In the genomic region with DNA sequence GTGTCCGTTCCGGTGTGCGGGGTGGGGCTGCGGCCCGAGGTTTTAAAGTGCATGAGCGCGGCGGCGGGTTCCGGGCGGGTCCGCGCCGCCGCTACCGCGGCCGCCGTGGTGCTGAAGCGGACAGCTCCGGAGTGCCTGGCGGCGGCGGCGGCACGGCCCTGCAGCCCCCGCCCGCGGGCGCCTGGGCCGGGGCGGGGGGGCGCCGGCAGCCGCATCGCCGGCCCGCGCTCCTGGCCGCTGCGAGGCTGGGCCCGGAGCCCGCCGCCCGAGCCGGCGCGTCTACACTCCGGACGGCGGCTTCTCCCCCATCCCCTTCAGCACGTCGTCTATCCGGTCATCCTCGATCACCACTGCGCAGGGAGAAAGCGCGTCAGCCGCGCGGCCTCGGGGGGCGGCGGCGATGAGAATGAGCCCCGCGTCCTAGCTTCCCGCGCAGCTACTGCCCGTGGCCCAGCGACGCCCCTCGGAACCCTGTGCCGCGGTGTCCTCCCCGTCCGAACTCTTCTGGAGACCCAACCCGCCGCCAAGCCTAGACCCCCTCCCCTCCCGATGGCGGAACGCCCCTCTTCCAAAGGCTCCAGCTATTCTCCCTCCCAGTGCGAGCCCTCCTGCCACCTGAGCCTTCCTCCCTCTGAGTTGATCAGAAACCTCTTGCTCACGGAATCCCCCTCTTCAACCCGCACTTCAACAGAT, we compare ENCODE assay signal across 1 cellular context.
TF ChIP-seq lines count a peak whose summit lies in the region.

No MANE protein-coding gene starts in this region.

TF ChIP-seq in HepG2, 621 proteins besides CTCF, POLR2A, EP300 and RAD21 (continues in another document):
- TF ChIP-seq, protein P1, sequence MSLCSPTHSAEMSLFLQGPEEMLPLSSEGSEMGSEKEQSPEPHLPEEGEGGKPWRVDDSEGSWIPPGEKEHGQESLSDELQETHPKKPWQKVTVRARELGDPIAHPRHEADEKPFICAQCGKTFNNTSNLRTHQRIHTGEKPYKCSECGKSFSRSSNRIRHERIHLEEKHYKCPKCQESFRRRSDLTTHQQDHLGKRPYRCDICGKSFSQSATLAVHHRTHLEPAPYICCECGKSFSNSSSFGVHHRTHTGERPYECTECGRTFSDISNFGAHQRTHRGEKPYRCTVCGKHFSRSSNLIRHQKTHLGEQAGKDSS (CRISPR knock-in tag; IDR thresholded peaks at IDR 0.05; ENCODE audit: borderline replicate concordance, low read depth): no peak
- no peak for TF ChIP-seq ZNF841 (CRISPR knock-in tag; IDR thresholded peaks at IDR 0.05; ENCODE audit: borderline replicate concordance)
- no peak for TF ChIP-seq ZNF7 (CRISPR knock-in tag; IDR thresholded peaks at IDR 0.05)
- TF ChIP-seq HDAC6 (IDR thresholded peaks at IDR 0.05; ENCODE audit: low read depth, low read length): no peak
- no peak for TF ChIP-seq TCF7L2 (IDR thresholded peaks at IDR 0.05; ENCODE audit: low read depth, low read length)
- no peak for TF ChIP-seq GABPB1 (CRISPR knock-in tag; IDR thresholded peaks at IDR 0.05)
- TF ChIP-seq ZNF337 (CRISPR knock-in tag; IDR thresholded peaks at IDR 0.05; ENCODE audit: borderline replicate concordance, low read depth): no peak
- TF ChIP-seq ZIK1 (CRISPR knock-in tag; IDR thresholded peaks at IDR 0.05; ENCODE audit: borderline replicate concordance, low read depth): no peak
- TF ChIP-seq, protein P2, sequence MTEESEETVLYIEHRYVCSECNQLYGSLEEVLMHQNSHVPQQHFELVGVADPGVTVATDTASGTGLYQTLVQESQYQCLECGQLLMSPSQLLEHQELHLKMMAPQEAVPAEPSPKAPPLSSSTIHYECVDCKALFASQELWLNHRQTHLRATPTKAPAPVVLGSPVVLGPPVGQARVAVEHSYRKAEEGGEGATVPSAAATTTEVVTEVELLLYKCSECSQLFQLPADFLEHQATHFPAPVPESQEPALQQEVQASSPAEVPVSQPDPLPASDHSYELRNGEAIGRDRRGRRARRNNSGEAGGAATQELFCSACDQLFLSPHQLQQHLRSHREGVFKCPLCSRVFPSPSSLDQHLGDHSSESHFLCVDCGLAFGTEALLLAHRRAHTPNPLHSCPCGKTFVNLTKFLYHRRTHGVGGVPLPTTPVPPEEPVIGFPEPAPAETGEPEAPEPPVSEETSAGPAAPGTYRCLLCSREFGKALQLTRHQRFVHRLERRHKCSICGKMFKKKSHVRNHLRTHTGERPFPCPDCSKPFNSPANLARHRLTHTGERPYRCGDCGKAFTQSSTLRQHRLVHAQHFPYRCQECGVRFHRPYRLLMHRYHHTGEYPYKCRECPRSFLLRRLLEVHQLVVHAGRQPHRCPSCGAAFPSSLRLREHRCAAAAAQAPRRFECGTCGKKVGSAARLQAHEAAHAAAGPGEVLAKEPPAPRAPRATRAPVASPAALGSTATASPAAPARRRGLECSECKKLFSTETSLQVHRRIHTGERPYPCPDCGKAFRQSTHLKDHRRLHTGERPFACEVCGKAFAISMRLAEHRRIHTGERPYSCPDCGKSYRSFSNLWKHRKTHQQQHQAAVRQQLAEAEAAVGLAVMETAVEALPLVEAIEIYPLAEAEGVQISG (CRISPR knock-in tag; IDR thresholded peaks at IDR 0.05): 0 out of 2 replicates have a peak, but pooled peaks have one; percentile 16
- TF ChIP-seq, protein P3, sequence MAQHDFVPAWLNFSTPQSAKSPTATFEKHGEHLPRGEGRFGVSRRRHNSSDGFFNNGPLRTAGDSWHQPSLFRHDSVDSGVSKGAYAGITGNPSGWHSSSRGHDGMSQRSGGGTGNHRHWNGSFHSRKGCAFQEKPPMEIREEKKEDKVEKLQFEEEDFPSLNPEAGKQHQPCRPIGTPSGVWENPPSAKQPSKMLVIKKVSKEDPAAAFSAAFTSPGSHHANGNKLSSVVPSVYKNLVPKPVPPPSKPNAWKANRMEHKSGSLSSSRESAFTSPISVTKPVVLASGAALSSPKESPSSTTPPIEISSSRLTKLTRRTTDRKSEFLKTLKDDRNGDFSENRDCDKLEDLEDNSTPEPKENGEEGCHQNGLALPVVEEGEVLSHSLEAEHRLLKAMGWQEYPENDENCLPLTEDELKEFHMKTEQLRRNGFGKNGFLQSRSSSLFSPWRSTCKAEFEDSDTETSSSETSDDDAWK (CRISPR knock-in tag; IDR thresholded peaks at IDR 0.05): no peak
- TF ChIP-seq, protein P4, sequence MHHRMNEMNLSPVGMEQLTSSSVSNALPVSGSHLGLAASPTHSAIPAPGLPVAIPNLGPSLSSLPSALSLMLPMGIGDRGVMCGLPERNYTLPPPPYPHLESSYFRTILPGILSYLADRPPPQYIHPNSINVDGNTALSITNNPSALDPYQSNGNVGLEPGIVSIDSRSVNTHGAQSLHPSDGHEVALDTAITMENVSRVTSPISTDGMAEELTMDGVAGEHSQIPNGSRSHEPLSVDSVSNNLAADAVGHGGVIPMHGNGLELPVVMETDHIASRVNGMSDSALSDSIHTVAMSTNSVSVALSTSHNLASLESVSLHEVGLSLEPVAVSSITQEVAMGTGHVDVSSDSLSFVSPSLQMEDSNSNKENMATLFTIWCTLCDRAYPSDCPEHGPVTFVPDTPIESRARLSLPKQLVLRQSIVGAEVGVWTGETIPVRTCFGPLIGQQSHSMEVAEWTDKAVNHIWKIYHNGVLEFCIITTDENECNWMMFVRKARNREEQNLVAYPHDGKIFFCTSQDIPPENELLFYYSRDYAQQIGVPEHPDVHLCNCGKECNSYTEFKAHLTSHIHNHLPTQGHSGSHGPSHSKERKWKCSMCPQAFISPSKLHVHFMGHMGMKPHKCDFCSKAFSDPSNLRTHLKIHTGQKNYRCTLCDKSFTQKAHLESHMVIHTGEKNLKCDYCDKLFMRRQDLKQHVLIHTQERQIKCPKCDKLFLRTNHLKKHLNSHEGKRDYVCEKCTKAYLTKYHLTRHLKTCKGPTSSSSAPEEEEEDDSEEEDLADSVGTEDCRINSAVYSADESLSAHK (CRISPR knock-in tag; IDR thresholded peaks at IDR 0.05; ENCODE audit: borderline replicate concordance): no peak
- no peak for TF ChIP-seq ZNF225 (CRISPR knock-in tag; IDR thresholded peaks at IDR 0.05)
- TF ChIP-seq, protein P5, sequence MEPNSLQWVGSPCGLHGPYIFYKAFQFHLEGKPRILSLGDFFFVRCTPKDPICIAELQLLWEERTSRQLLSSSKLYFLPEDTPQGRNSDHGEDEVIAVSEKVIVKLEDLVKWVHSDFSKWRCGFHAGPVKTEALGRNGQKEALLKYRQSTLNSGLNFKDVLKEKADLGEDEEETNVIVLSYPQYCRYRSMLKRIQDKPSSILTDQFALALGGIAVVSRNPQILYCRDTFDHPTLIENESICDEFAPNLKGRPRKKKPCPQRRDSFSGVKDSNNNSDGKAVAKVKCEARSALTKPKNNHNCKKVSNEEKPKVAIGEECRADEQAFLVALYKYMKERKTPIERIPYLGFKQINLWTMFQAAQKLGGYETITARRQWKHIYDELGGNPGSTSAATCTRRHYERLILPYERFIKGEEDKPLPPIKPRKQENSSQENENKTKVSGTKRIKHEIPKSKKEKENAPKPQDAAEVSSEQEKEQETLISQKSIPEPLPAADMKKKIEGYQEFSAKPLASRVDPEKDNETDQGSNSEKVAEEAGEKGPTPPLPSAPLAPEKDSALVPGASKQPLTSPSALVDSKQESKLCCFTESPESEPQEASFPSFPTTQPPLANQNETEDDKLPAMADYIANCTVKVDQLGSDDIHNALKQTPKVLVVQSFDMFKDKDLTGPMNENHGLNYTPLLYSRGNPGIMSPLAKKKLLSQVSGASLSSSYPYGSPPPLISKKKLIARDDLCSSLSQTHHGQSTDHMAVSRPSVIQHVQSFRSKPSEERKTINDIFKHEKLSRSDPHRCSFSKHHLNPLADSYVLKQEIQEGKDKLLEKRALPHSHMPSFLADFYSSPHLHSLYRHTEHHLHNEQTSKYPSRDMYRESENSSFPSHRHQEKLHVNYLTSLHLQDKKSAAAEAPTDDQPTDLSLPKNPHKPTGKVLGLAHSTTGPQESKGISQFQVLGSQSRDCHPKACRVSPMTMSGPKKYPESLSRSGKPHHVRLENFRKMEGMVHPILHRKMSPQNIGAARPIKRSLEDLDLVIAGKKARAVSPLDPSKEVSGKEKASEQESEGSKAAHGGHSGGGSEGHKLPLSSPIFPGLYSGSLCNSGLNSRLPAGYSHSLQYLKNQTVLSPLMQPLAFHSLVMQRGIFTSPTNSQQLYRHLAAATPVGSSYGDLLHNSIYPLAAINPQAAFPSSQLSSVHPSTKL (CRISPR knock-in tag; IDR thresholded peaks at IDR 0.05): no peak
- no peak for TF ChIP-seq U2AF1 (optimal IDR thresholded peaks at IDR 0.05; ENCODE audit: low read depth, low read length)
- no peak for TF ChIP-seq BORCS8-MEF2B (CRISPR knock-in tag; IDR thresholded peaks at IDR 0.05)
- TF ChIP-seq, protein P6, sequence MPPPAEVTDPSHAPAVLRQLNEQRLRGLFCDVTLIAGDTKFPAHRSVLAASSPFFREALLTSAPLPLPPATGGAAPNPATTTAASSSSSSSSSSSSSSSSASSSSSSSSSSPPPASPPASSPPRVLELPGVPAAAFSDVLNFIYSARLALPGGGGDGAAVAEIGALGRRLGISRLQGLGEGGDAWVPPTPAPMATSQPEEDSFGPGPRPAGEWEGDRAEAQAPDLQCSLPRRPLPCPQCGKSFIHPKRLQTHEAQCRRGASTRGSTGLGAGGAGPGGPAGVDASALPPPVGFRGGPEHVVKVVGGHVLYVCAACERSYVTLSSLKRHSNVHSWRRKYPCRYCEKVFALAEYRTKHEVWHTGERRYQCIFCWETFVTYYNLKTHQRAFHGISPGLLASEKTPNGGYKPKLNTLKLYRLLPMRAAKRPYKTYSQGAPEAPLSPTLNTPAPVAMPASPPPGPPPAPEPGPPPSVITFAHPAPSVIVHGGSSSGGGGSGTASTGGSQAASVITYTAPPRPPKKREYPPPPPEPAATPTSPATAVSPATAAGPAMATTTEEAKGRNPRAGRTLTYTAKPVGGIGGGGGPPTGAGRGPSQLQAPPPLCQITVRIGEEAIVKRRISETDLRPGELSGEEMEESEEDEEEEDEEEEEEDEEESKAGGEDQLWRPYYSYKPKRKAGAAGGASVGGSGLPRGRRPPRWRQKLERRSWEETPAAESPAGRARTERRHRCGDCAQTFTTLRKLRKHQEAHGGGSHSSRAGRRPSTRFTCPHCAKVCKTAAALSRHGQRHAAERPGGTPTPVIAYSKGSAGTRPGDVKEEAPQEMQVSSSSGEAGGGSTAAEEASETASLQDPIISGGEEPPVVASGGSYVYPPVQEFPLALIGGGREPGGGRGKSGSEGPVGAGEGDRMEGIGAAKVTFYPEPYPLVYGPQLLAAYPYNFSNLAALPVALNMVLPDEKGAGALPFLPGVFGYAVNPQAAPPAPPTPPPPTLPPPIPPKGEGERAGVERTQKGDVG (CRISPR knock-in tag; IDR thresholded peaks at IDR 0.05; ENCODE audit: borderline replicate concordance): no peak
- no peak for TF ChIP-seq IRX3 (CRISPR knock-in tag; IDR thresholded peaks at IDR 0.05; ENCODE audit: borderline replicate concordance, low read depth)
- TF ChIP-seq ZNF282 (IDR thresholded peaks at IDR 0.05; ENCODE audit: partially characterized antibody): no peak
- TF ChIP-seq, protein P7, sequence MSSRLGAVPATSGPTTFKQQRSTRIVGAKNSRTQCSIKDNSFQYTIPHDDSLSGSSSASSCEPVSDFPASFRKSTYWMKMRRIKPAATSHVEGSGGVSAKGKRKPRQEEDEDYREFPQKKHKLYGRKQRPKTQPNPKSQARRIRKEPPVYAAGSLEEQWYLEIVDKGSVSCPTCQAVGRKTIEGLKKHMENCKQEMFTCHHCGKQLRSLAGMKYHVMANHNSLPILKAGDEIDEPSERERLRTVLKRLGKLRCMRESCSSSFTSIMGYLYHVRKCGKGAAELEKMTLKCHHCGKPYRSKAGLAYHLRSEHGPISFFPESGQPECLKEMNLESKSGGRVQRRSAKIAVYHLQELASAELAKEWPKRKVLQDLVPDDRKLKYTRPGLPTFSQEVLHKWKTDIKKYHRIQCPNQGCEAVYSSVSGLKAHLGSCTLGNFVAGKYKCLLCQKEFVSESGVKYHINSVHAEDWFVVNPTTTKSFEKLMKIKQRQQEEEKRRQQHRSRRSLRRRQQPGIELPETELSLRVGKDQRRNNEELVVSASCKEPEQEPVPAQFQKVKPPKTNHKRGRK (CRISPR knock-in tag; IDR thresholded peaks at IDR 0.05): no peak
- TF ChIP-seq, protein P8, sequence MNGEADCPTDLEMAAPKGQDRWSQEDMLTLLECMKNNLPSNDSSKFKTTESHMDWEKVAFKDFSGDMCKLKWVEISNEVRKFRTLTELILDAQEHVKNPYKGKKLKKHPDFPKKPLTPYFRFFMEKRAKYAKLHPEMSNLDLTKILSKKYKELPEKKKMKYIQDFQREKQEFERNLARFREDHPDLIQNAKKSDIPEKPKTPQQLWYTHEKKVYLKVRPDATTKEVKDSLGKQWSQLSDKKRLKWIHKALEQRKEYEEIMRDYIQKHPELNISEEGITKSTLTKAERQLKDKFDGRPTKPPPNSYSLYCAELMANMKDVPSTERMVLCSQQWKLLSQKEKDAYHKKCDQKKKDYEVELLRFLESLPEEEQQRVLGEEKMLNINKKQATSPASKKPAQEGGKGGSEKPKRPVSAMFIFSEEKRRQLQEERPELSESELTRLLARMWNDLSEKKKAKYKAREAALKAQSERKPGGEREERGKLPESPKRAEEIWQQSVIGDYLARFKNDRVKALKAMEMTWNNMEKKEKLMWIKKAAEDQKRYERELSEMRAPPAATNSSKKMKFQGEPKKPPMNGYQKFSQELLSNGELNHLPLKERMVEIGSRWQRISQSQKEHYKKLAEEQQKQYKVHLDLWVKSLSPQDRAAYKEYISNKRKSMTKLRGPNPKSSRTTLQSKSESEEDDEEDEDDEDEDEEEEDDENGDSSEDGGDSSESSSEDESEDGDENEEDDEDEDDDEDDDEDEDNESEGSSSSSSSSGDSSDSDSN (CRISPR knock-in tag; IDR thresholded peaks at IDR 0.05): peak; percentile 27; the same call in 1 of the 2 replicates
- TF ChIP-seq YY1 (IDR thresholded peaks at IDR 0.05; ENCODE audit: insufficient read depth, insufficient replicate concordance, low read depth, low read length): peak; percentile 20
- no peak for TF ChIP-seq SNAPC2 (CRISPR knock-in tag; IDR thresholded peaks at IDR 0.05)
- TF ChIP-seq SP140L (CRISPR knock-in tag; IDR thresholded peaks at IDR 0.05; ENCODE audit: borderline replicate concordance): no peak
- TF ChIP-seq ZNF430 (CRISPR knock-in tag; IDR thresholded peaks at IDR 0.05): no peak
- TF ChIP-seq ZNF543 (CRISPR knock-in tag; IDR thresholded peaks at IDR 0.05): no peak
- TF ChIP-seq, protein P9, sequence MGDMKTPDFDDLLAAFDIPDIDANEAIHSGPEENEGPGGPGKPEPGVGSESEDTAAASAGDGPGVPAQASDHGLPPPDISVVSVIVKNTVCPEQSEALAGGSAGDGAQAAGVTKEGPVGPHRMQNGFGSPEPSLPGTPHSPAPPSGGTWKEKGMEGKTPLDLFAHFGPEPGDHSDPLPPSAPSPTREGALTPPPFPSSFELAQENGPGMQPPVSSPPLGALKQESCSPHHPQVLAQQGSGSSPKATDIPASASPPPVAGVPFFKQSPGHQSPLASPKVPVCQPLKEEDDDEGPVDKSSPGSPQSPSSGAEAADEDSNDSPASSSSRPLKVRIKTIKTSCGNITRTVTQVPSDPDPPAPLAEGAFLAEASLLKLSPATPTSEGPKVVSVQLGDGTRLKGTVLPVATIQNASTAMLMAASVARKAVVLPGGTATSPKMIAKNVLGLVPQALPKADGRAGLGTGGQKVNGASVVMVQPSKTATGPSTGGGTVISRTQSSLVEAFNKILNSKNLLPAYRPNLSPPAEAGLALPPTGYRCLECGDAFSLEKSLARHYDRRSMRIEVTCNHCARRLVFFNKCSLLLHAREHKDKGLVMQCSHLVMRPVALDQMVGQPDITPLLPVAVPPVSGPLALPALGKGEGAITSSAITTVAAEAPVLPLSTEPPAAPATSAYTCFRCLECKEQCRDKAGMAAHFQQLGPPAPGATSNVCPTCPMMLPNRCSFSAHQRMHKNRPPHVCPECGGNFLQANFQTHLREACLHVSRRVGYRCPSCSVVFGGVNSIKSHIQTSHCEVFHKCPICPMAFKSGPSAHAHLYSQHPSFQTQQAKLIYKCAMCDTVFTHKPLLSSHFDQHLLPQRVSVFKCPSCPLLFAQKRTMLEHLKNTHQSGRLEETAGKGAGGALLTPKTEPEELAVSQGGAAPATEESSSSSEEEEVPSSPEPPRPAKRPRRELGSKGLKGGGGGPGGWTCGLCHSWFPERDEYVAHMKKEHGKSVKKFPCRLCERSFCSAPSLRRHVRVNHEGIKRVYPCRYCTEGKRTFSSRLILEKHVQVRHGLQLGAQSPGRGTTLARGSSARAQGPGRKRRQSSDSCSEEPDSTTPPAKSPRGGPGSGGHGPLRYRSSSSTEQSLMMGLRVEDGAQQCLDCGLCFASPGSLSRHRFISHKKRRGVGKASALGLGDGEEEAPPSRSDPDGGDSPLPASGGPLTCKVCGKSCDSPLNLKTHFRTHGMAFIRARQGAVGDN (CRISPR knock-in tag; IDR thresholded peaks at IDR 0.05): no peak
